In the genomic region with DNA sequence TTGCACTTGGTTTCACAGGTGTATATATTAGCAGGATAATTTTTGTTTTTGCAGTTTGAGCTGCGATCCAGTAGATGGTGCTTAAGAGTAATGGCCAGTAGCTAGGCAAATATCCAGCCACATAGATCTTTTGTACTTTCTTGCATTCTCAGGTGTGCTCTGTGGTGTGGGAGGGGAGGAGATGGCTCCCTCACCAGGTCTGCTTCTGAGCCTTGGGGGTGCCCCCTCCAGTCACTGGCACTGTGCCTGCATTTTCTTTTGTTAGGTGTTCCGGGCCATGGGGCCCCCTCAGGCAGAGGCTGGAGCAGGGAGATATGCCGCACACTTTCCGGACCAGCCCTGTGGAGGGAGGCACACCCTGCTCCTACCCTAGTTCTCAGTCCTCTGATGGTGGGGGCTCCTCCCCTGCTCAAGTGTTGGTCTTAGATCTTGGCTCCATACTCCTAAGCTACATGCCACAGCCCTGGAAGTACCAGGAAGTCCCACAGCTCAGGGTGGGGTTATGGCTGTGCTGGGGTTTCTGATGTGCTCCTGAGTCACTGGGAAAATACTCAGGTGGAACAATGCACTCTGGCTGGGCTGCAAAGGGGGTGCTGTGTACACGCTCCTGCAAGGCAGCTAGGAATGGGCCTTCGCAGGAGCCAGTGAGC, we compare ENCODE assay signal across 8 cellular contexts.
A peak's percentile ranks its signal among the peaks of the same experiment; 100 is the strongest.
DNase-seq lines count a peak whose midpoint lies in the region; ATAC-seq and TF ChIP-seq lines count a peak whose summit lies in the region.

No MANE protein-coding gene starts in this region.

- intact Hi-C loops in MCF 10A (cut with micrococcal nuclease): loop anchor here (1.0 kb wide), 3 partner anchors 83 to 568 kb away; no protein-coding TSS in a partner anchor
- intact Hi-C loops in breast epithelium (cut with DNase I; ENCODE audit: low total_unique reads): no loop called here
- intact Hi-C loops in Panc1 (cut with micrococcal nuclease; ENCODE audit: unreplicated experiment): loop anchor here (2.0 kb wide), 1 partner anchor 84 kb away; no protein-coding TSS in a partner anchor

- peak; percentile 78 for DNase-seq in MCF 10A (ENCODE audit: unreplicated experiment)
- no peak for DNase-seq in breast epithelium (ENCODE audit: low spot score in 2 of 2)
- DNase-seq in Panc1 (ENCODE audit: low read depth, low spot score): no peak
- DNase-seq in fibroblast of peridontal ligament (ENCODE audit: extremely low read depth): peak; percentile 25
- peak; percentile 50 to 93 for DNase-seq in upper lobe of left lung
- DNase-seq in GM19238 (ENCODE audit: insufficient read length, low spot score): no peak

- H3K4me1 ChIP-seq in breast epithelium: no peaks in the 10 kb centered on the region
- no peaks in the 10 kb centered on the region for H3K4me1 ChIP-seq in Panc1 (ENCODE audit: control insufficient read depth, insufficient read depth, low read length)
- peaks cover 0 to 4% (median 0%) of the 10 kb centered on the region in 4 donors for H3K4me1 ChIP-seq in upper lobe of left lung

- H3K27me3 Mint-ChIP-seq in MCF 10A (ENCODE audit: insufficient read depth, unreplicated experiment): no peaks in the 10 kb centered on the region

- H3K4me3 ChIP-seq in breast epithelium (no peak overlapping the region), Panc1 (ENCODE audit: low read depth in 2 of 2, low read length in 2 of 2) (no peak overlapping the region), upper lobe of left lung (peak overlapping the region in 1 of 4 donors; percentile 27)

- no peaks in the 10 kb centered on the region for H3K36me3 ChIP-seq in breast epithelium
- H3K36me3 ChIP-seq in Panc1 (ENCODE audit: control insufficient read depth, insufficient read depth, low read length): no peaks in the 10 kb centered on the region
- no peaks in the 10 kb centered on the region for H3K36me3 ChIP-seq in upper lobe of left lung

- BruUV-seq in MCF 10A (replicated peaks; lab: Mats Ljungman, UMichigan) (no TSS peak), Panc1 (replicated peaks; lab: Mats Ljungman, UMichigan) (no TSS peak)

- peak overlapping the region; percentile 70 for H3K27ac Mint-ChIP-seq in MCF 10A (ENCODE audit: low read depth, unreplicated experiment)

- TF ChIP-seq EP300 in upper lobe of left lung (IDR thresholded peaks at IDR 0.05): peak in 1 of 4 donors; percentile 63

- no peaks in the 10 kb centered on the region for H3K9me3 Mint-ChIP-seq in MCF 10A (ENCODE audit: unreplicated experiment)

- H3K27ac ChIP-seq in breast epithelium (no peak overlapping the region), Panc1 (ENCODE audit: low read length) (no peak overlapping the region), upper lobe of left lung (peak overlapping the region; percentile 22 to 74 (median 58))

- H3K27me3 ChIP-seq in breast epithelium: no peaks in the 10 kb centered on the region
- no peaks in the 10 kb centered on the region for H3K27me3 ChIP-seq in Panc1 (ENCODE audit: control insufficient read depth, insufficient read depth, low read length)
- H3K27me3 ChIP-seq in upper lobe of left lung: no peaks in the 10 kb centered on the region

- H3K4me3 Mint-ChIP-seq in MCF 10A (ENCODE audit: unreplicated experiment): peak overlapping the region; percentile 58

- peak; percentile 67 for TF ChIP-seq CTCF in MCF 10A (IDR thresholded peaks at IDR 0.05; ENCODE audit: unreplicated experiment)
- no peak for TF ChIP-seq CTCF in breast epithelium (IDR thresholded peaks at IDR 0.05)
- TF ChIP-seq CTCF in Panc1 (IDR thresholded peaks at IDR 0.05): peak; percentile 78
- peak in 4 of 6 experiments; percentile 17 to 70 (median 61) for TF ChIP-seq CTCF in upper lobe of left lung (IDR thresholded peaks at IDR 0.05)

- ATAC-seq in Panc1 (peak; percentile 86), upper lobe of left lung (ENCODE audit: low FRiP score in 2 of 2) (peak; percentile 85 to 99), GM18858 (IDR thresholded peaks at IDR 0.05; ENCODE audit: unreplicated experiment) (no peak), HG03108 (IDR thresholded peaks at IDR 0.05; ENCODE audit: unreplicated experiment) (no peak)

- POLR2A ChIA-PET in MCF 10A (lab: Yijun Ruan, JAX): interaction anchor here (0.6 to 2.5 kb wide), 7 partner anchors 13 to 84 kb away, joined by 3 to 17 read pairs (median 4); no protein-coding TSS in a partner anchor
- POLR2A ChIA-PET in Panc1 (lab: Charles Lee): no interaction called here

- in situ Hi-C loops in Panc1 (cut with HindIII; ENCODE audit: low pct_unique_long_range_greater_than_20kb, low sequenced_read_pairs): no loop called here

- CTCF ChIA-PET in MCF 10A (lab: Yijun Ruan, JAX): interaction anchor here (0.6 to 5.8 kb wide), 34 partner anchors 9 to 1781 kb away, joined by 3 to 115 read pairs (median 5); no protein-coding TSS in a partner anchor
- CTCF ChIA-PET in Panc1 (lab: Charles Lee): interaction anchor here (0.7 to 1.2 kb wide), 2 partner anchors 84 to 310 kb away, joined by 3 to 11 read pairs; no protein-coding TSS in a partner anchor

- peaks cover 9% of the 10 kb centered on the region for H3K4me1 Mint-ChIP-seq in MCF 10A (ENCODE audit: insufficient read depth, unreplicated experiment)

- H3K9me3 ChIP-seq in breast epithelium: no peaks in the 10 kb centered on the region
- no peaks in the 10 kb centered on the region for H3K9me3 ChIP-seq in Panc1 (ENCODE audit: control insufficient read depth, insufficient read depth, low read depth, low read length)
- H3K9me3 ChIP-seq in upper lobe of left lung: no peaks in the 10 kb centered on the region

- peaks cover 8% of the 10 kb centered on the region for H3K36me3 Mint-ChIP-seq in MCF 10A (ENCODE audit: insufficient read depth, unreplicated experiment)

- TF ChIP-seq POLR2A in breast epithelium (IDR thresholded peaks at IDR 0.05): no peak
- TF ChIP-seq POLR2A in upper lobe of left lung (IDR thresholded peaks at IDR 0.05): peak in 1 of 4 donors; percentile 22

- 54 to 72% methylated on average over 4 to 5 of the region's 6 CpGs for WGBS in upper lobe of left lung, 2 donors

Comparison
In these comparisons a context has a peak if more than half of its experiments do, and no peak if none do; other contexts are left out.
1. DNase-seq: peak in MCF 10A (single experiment), fibroblast of peridontal ligament (single experiment) and upper lobe of left lung (2 of 2); none in breast epithelium (0 of 2), Panc1 (single experiment) and GM19238 (single experiment).
2. CTCF ChIP-seq: peak in MCF 10A (single experiment), Panc1 (single experiment) and upper lobe of left lung (4 of 6); none in breast epithelium (0 of 3).
3. H3K27ac ChIP-seq: peak in upper lobe of left lung (4 of 4); none in breast epithelium (0 of 2) and Panc1 (single experiment).
4. ATAC-seq: peak in Panc1 (single experiment) and upper lobe of left lung (2 of 2); none in GM18858 (single experiment) and HG03108 (single experiment).